Comparison of ENCODE assay signal across 25 cellular contexts in the genomic region with DNA sequence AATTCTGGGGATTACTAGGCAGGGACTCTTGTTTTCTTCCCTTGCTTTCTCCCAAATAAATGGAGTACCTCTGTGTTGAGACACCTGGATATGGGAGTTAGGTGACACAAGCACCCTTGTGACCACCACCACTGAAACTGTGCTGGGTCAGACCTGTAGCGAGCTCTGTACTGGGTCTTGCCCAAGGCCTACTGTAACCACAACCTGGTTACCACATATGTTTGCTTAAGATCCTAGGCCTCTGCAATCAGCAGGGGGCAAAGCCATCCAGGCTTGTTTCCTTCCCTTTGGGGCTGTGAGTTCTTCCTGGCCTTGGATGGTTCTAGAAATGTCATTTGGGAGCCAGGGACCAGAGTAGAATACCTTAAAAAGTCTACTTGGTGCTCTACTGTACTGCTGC. TPM values are rescaled to one million over a fixed set of nuclear protein-coding genes. Genes with fewer than 3 reads are reported as not detected.
"Had no signal": no experiment of that assay in that cellular context is flagged by ENCODE, and none has a peak within 500 bp of the region (broad histone marks: within the 10 kb centered on the region; RNA-seq: fewer than 3 reads in every experiment).

No MANE protein-coding gene starts in this region.

- DNase-seq: activated CD4-positive, alpha-beta memory T cell treated with anti-CD3 and anti-CD28 coated beads, Interleukin-2, amount 10 ng/mL, durations not matched to agents 7 days and 5 days; activated CD4-positive, alpha-beta T cell treated with anti-CD3 and anti-CD28 coated beads, Interleukin-2, amount 10 ng/mL, durations not matched to agents 24 days and 14 days; activated CD4-positive, CD25-positive, alpha-beta regulatory T cell treated with anti-CD3 and anti-CD28 coated beads, Interleukin-2, amount 50 U/mL, for 72 hours; activated CD8-positive, alpha-beta memory T cell treated with anti-CD3 and anti-CD28 coated beads, Interleukin-2, amount 50 U/mL, for 48 hours; activated gamma-delta T cell; activated naive CD4-positive, alpha-beta T cell treated with anti-CD3 and anti-CD28 coated beads, Interleukin-2, amount 10 ng/mL, durations not matched to agents 7 days and 5 days; activated naive CD8-positive, alpha-beta T cell treated with anti-CD3 and anti-CD28 coated beads, Interleukin-2, amount 10 ng/mL, durations not matched to agents 7 days and 5 days; activated T-cell treated with anti-CD3 and anti-CD28 coated beads, Interleukin-2, amount 50 U/mL, for 24 hours; brain microvascular endothelial cell; dorsolateral prefrontal cortex; effector memory CD4-positive, alpha-beta T cell; kidney glomerular epithelial cell; lower lobe of right lung; mesendoderm; natural killer cell; posterior cingulate gyrus; right cardiac atrium; spleen; stimulated activated naive CD4-positive, alpha-beta T cell treated with Interleukin-2 at 50 U/mL for 16 hours had no signal

- H3K4me1 ChIP-seq: ascending aorta, lower lobe of right lung, neural progenitor cell, spleen, tibial nerve had no signal

- H3K27me3 ChIP-seq: ascending aorta, brain microvascular endothelial cell, neural progenitor cell, spleen, tibial nerve had no signal

- H3K4me3 ChIP-seq: ascending aorta, coronary artery, dorsolateral prefrontal cortex, lower lobe of right lung, neural progenitor cell, spleen, tibial nerve had no signal

- H3K9ac ChIP-seq: neural progenitor cell had no signal

- H3K4me2 ChIP-seq: neural progenitor cell had no signal

- H3K36me3 ChIP-seq: ascending aorta, brain microvascular endothelial cell, lower lobe of right lung, neural progenitor cell, spleen, tibial nerve had no signal

- H3K27ac ChIP-seq: ascending aorta, brain microvascular endothelial cell, coronary artery, dorsolateral prefrontal cortex, lower lobe of right lung, neural progenitor cell, spleen, tibial nerve had no signal

- ATAC-seq: left lobe of liver, lower lobe of right lung, natural killer cell, right cardiac atrium had no signal

- FAIRE-seq: frontal cortex had no signal

- H2AFZ ChIP-seq: neural progenitor cell had no signal

- H3K9me3 ChIP-seq: lower lobe of right lung, tibial nerve had no signal

RNA-seq across cellular contexts. Expression of a gene that starts 49.4 kb away (rescaled TPM):
- total RNA-seq: activated CD4-positive, alpha-beta T cell treated with anti-CD3 and anti-CD28 coated beads, Interleukin-2, amount 10 ng/mL, durations not matched to agents 24 days and 14 days; activated naive CD8-positive, alpha-beta T cell treated with anti-CD3 and anti-CD28 coated beads, Interleukin-2, amount 10 ng/mL, durations not matched to agents 7 days and 5 days; ascending aorta; left lobe of liver; natural killer cell had no signal
